Comparison of ENCODE assay signal across 17 cellular contexts in the genomic region with DNA sequence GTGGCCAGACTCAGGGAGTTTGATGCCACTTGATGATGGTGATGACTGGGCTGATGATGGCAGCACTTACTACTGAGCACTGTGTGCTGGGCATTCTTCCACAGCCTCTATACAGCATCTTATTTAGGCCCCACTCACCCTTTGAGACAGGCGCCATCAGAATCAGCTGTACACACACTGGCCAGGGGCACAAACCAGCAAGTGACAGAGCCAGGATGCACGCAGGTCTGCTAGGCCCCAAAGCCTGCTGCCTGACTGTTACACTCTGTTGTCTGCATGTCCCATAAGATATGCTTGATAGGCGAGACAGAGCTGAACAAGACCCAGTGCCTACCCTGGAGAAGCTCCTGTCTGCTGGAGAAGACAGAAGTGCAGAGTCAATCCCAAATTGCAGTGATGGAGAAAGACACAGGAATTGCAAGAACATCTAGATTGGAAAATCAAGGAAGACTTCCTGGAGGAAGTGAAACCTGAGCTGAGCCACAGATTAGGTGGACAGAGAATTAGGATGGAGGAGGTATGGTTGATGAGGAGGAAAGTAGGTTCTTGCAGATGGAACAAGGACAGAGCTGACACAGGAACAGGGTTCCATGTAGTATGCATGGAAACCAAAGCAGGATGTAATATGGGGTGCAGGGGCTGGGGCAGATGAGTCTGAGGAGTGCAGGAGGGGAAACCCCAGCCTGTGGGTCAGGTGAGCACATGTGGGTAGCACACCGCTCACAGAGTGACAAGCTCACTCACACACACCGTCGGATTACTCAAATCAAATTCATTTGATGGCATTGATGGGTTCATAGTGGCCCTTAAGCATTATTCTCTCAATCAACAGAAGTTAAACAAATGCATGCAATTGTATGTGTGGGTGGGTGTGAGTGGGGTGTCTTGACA.
"Had no signal": no experiment of that assay in that cellular context is flagged by ENCODE, and none has a peak within 500 bp of the region (broad histone marks: within the 10 kb centered on the region; RNA-seq: fewer than 3 reads in every experiment).

No MANE protein-coding gene starts in this region.

- DNase-seq: activated CD4-positive, alpha-beta T cell treated with anti-CD3 and anti-CD28 coated beads for 1 hour; activated gamma-delta T cell; activated T-cell treated with anti-CD3 and anti-CD28 coated beads, Interleukin-2, amount 50 U/mL, for 24 hours; dorsolateral prefrontal cortex; islet precursor cell; mammary epithelial cell; naive B cell; pancreas; stimulated activated CD4-positive, alpha-beta T cell treated with anti-CD3 and anti-CD28 coated beads, Interleukin-4, amount 100 ng/mL, for 24 hours; stimulated activated CD8-positive, alpha-beta memory T cell treated with anti-CD3 and anti-CD28 coated beads, Interleukin-4, amount 100 ng/mL, for 48 hours; stomach; T-cell; T1000 had no signal

- H3K4me2 ChIP-seq: neural progenitor cell had no signal

- H3K27ac ChIP-seq: cardiac muscle cell, dorsolateral prefrontal cortex, neural progenitor cell, pancreas, stomach, thoracic aorta had no signal

- H3K9ac ChIP-seq: neural progenitor cell had no signal

- H3K9me3 ChIP-seq: pancreas, stomach, thoracic aorta had no signal

- H3K4me3 Mint-ChIP-seq: activated T-cell treated with anti-CD3 and anti-CD28 coated beads, Interleukin-2, amount 50 U/mL, for 24 hours; naive B cell; neural progenitor cell; T-cell had no signal

- ATAC-seq: left lobe of liver, pancreas, T-cell had no signal

- H3K9me3 Mint-ChIP-seq: activated T-cell treated with anti-CD3 and anti-CD28 coated beads, Interleukin-2, amount 50 U/mL, for 24 hours; naive B cell; neural progenitor cell; T-cell had no signal

- H3K4me1 ChIP-seq: stomach had no signal

- H3K27me3 ChIP-seq: cardiac muscle cell, dorsolateral prefrontal cortex, pancreas, stomach had no signal

- H3K36me3 ChIP-seq: cardiac muscle cell, neural progenitor cell, pancreas, thoracic aorta had no signal

- H3K27ac Mint-ChIP-seq: activated T-cell treated with anti-CD3 and anti-CD28 coated beads, Interleukin-2, amount 50 U/mL, for 24 hours; neural progenitor cell; T-cell had no signal

- H2AFZ ChIP-seq: neural progenitor cell had no signal

- H3K4me3 ChIP-seq: cardiac muscle cell, dorsolateral prefrontal cortex, neural progenitor cell, pancreas, stomach, thoracic aorta had no signal

- H3K27me3 Mint-ChIP-seq: activated T-cell treated with anti-CD3 and anti-CD28 coated beads, Interleukin-2, amount 50 U/mL, for 24 hours; naive B cell; T-cell had no signal
